ENCODE assay signal across 9 cellular contexts in genomic region chr13:77779461-77780272, GRCh38.
A peak's percentile ranks its signal among the peaks of the same experiment; 100 is the strongest.
DNase-seq lines count a peak whose midpoint lies in the region; TF ChIP-seq lines count a peak whose summit lies in the region.
"Had no signal": no experiment of that assay in that cellular context is flagged by ENCODE, and none has a peak within 500 bp of the region (broad histone marks: within the 10 kb centered on the region; RNA-seq: fewer than 3 reads in every experiment).

No MANE protein-coding gene starts in this region.

- peaks cover 5% of the 10 kb centered on the region for H3K27me3 Mint-ChIP-seq in HFFc6 (ENCODE audit: insufficient read depth)

- no peak overlapping the region for H3K27ac ChIP-seq in uterus

- no peaks in the 10 kb centered on the region for H3K9me3 ChIP-seq in uterus

- no peaks in the 10 kb centered on the region for H3K36me3 Mint-ChIP-seq in HFFc6 (ENCODE audit: low read depth)

- no peaks in the 10 kb centered on the region for H3K4me1 Mint-ChIP-seq in HFFc6 (ENCODE audit: low read depth)

- no peak overlapping the region for H3K27ac Mint-ChIP-seq in HFFc6
- H3K27ac Mint-ChIP-seq: T-helper 1 cell treated with Interleukin-12 subunit alpha and Interleukin-12 subunit beta and Interleukin-4 antibody, amounts not matched to agents 30 μg/mL and 1 μg/mL, for 36 hours had no signal

- intact Hi-C loops in uterus (cut with DNase I; ENCODE audit: low total_unique reads) = loop anchor here (2.0 kb wide), 1 partner anchor 343 kb away; no protein-coding TSS in a partner anchor

- no peak overlapping the region for H3K4me3 ChIP-seq in GM12865 (ENCODE audit: low read depth, low read length)
- H3K4me3 ChIP-seq in uterus = no peak overlapping the region

- peak; percentile 75 for DNase-seq in AG09319 (ENCODE audit: extremely low read depth, low read depth)
- DNase-seq in GM12865 (ENCODE audit: low read depth) = peak; percentile 81
- peak; percentile 21 for DNase-seq in HFFc6
- DNase-seq in M059J (ENCODE audit: low read depth) = peak; percentile 36
- DNase-seq in SHP77 treated with DMSO at 0.1 percent for 48 hours (lab: John Stamatoyannopoulos, UW) = peak; percentile 9
- DNase-seq in dermis microvascular lymphatic vessel endothelial cell (ENCODE audit: low read depth in 2 of 2) = peak; percentile 80 to 84
- DNase-seq in medulla oblongata (ENCODE audit: extremely low spot score) = peak; percentile 82
- peak in 1 of 2 donors; percentile 35 for DNase-seq in uterus

- peak; percentile 62 for TF ChIP-seq CTCF in AG09319 (IDR thresholded peaks at IDR 0.05; ENCODE audit: low read depth, low read length)
- TF ChIP-seq CTCF in GM12865 (IDR thresholded peaks at IDR 0.05; ENCODE audit: insufficient read depth, low read depth, low read length, missing control alignments) = peak; percentile 60
- peak; percentile 79 for TF ChIP-seq CTCF in HFFc6 (IDR thresholded peaks at IDR 0.05)
- TF ChIP-seq CTCF in uterus (IDR thresholded peaks at IDR 0.05) = peak; percentile 49 to 74 (median 58)

- H3K4me3 Mint-ChIP-seq in HFFc6 = no peak overlapping the region
- H3K4me3 Mint-ChIP-seq: T-helper 1 cell treated with Interleukin-12 subunit alpha and Interleukin-12 subunit beta and Interleukin-4 antibody, amounts not matched to agents 30 μg/mL and 1 μg/mL, for 36 hours had no signal

- H3K27me3 ChIP-seq in uterus = no peaks in the 10 kb centered on the region

- TF ChIP-seq POLR2A in uterus (IDR thresholded peaks at IDR 0.05) = no peak

- no peaks in the 10 kb centered on the region for H3K4me1 ChIP-seq in uterus

- peaks cover 7% of the 10 kb centered on the region for H3K9me3 Mint-ChIP-seq in HFFc6
- H3K9me3 Mint-ChIP-seq: T-helper 1 cell treated with Interleukin-12 subunit alpha and Interleukin-12 subunit beta and Interleukin-4 antibody, amounts not matched to agents 30 μg/mL and 1 μg/mL, for 36 hours had no signal

- no peaks in the 10 kb centered on the region for H3K36me3 ChIP-seq in uterus
